Comparison of ENCODE assay signal across 8 cellular contexts in the genomic region with DNA sequence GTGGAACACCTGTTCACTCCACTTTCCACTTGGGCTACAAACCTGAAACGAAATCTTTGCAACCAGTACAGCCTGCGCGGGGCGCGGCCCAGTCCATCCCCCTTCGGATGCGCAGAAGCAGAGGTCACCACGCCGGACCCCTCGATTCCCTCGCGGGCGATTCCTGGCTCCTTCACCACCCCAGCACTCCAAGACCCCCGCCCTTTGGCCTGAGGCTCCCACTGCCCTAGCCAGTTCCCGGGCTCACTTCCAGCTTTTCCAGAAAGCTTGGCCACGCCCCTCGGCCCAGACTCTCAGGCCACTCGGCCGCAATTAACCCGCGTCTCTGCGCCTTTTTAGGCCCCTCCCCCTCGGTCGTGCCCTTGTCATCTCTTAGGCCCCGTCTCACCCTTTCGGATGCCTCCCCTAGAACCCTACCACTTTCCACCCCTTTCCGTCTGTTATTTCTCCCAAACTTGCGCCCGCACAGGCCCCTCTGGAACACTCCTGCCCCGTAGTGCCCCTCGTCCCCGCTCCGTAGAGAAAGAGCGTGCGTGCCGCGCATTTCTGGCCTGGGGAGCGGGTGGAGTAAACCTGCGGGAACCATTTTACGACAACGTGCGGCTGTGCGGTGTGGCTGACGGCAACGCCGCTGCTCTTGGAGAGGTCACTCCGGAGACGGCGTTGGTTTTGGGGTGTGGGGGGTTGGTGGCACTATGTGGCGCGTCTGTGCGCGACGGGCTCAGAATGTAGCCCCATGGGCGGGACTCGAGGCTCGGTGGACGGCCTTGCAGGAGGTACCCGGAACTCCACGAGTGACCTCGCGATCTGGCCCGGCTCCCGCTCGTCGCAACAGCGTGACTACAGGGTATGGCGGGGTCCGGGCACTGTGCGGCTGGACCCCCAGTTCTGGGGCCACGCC. TPM values are rescaled to one million over a fixed set of nuclear protein-coding genes. Genes with fewer than 3 reads are reported as not detected.
A peak's percentile ranks its signal among the peaks of the same experiment; 100 is the strongest.
DNase-seq lines count a peak whose midpoint lies in the region; ATAC-seq and TF ChIP-seq lines count a peak whose summit lies in the region.

Gene DLAT, plus strand, starts transcription at position 631 of the 901 bp plus-strand sequence. Its CDS starts 65 bp downstream, at position 696.

- H3K27me3 ChIP-seq in ascending aorta (no peaks in the 10 kb centered on the region), hepatocyte (no peaks in the 10 kb centered on the region)

- H3K79me2 ChIP-seq in hepatocyte, result peaks cover 21% of the 10 kb centered on the region

- no peaks in the 10 kb centered on the region for H3K9me3 ChIP-seq in ascending aorta
- H3K9me3 ChIP-seq in hepatocyte (ENCODE audit: low read depth), result no peaks in the 10 kb centered on the region

- no peak for TF ChIP-seq CTCF in ascending aorta (IDR thresholded peaks at IDR 0.05)
- TF ChIP-seq CTCF in hepatocyte (IDR thresholded peaks at IDR 0.05; ENCODE audit: poor library complexity), result no peak

- peak within 1 kb of the TSS; percentile 79 for H3K4me2 ChIP-seq in hepatocyte

- H3K36me3 ChIP-seq in ascending aorta (peaks cover 15 to 31% of the 10 kb centered on the region in 2 donors), hepatocyte (replicated peaks; ENCODE audit: insufficient read depth, low read depth) (no peaks in the 10 kb centered on the region)

- H3K4me3 ChIP-seq in ascending aorta (peak within 1 kb of the TSS; percentile 94 to 96), hepatocyte (peak within 1 kb of the TSS; percentile 95)

- DNase-seq in NCI-H1930 (lab: John Stamatoyannopoulos, UW) (peak; percentile 77), ascending aorta (ENCODE audit: low spot score in 2 of 2) (peak; percentile 46 to 89), hepatocyte (ENCODE audit: low spot score) (peak; percentile 94), retina (peak; percentile 98), cortex of kidney (lab: John Stamatoyannopoulos, UW) (no peak)

- peak within 1 kb of the TSS; percentile 99 for H2AFZ ChIP-seq in hepatocyte

- ATAC-seq in GM18502 (IDR thresholded peaks at IDR 0.05; ENCODE audit: poor library complexity, unreplicated experiment) (peak; percentile 73), HG02938 (IDR thresholded peaks at IDR 0.05; ENCODE audit: unreplicated experiment) (peak; percentile 73)

- no peaks in the 10 kb centered on the region for H3K9me2 ChIP-seq in hepatocyte (replicated peaks; ENCODE audit: insufficient read depth)

- H3K27ac ChIP-seq in ascending aorta (peak within 1 kb of the TSS; percentile 81 to 88), hepatocyte (peak within 1 kb of the TSS; percentile 98)

- under 1% methylated on average over 52 of the region's 71 CpGs for WGBS in hepatocyte (ENCODE audit: low lambda C conversion rate, missing lambda C conversion rate)

- intact Hi-C loops in T-helper 2 cell treated with Interferon-gamma antibody and Interleukin-4, amounts not matched to agents 100 ng/mL and 5 ng/mL, for 36 hours (cut with micrococcal nuclease), result loop anchor here (1.0 to 5.0 kb wide), 11 partner anchors 32 to 422 kb away; partner anchors contain the start of genes ALG9, CFAP68, DIXDC1 and FDXACB1
- intact Hi-C loops in ascending aorta (cut with DNase I), result no loop called here

- no peaks in the 10 kb centered on the region for H4K20me1 ChIP-seq in hepatocyte (ENCODE audit: insufficient read depth, poor library complexity, severe bottlenecking)

- H3K4me1 ChIP-seq in ascending aorta (peaks cover 0 to 11% of the 10 kb centered on the region in 2 donors), hepatocyte (ENCODE audit: insufficient read depth) (no peaks in the 10 kb centered on the region)

RNA-seq across cellular contexts. Expression of gene DLAT, which starts in this region (rescaled TPM):
- 37.3 and 41.6 TPM in 2 replicates for total RNA-seq in T-helper 2 cell treated with Interferon-gamma antibody and Interleukin-4, amounts not matched to agents 100 ng/mL and 5 ng/mL, for 36 hours
- total RNA-seq in ascending aorta (21.3 TPM), hepatocyte (40.5 and 42.1 TPM in 2 replicates)
- 27.9 and 32.7 TPM in 2 replicates for polyA plus RNA-seq in hepatocyte
